ENCODE assay signal across 18 cellular contexts in the genomic region with DNA sequence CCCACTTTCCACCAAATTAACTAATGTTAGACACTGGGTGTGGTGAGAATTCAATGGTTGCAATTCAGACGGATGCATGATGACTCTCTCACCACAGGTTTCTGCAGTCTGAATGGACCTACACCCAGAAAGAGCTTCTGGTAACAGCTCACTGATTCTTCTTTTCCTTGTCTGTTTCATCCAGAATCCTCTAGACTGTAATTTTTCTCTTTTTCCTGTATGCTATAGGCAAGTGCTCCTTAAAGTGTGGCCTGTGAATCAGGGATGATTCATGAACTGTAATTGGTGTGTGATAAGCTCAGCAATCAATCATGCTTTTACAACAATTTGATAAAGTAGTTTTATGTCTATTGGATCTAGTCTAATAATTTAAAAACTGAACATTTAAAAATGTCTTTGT. TPM values are rescaled to one million over a fixed set of nuclear protein-coding genes. Genes with fewer than 3 reads are reported as not detected.
DNase-seq lines count a peak whose midpoint lies in the region; ATAC-seq and TF ChIP-seq lines count a peak whose summit lies in the region.
"Had no signal": no experiment of that assay in that cellular context is flagged by ENCODE, and none has a peak within 500 bp of the region (broad histone marks: within the 10 kb centered on the region; RNA-seq: fewer than 3 reads in every experiment).

No MANE protein-coding gene starts in this region.

- no peak overlapping the region for H3K9ac ChIP-seq in IMR-90 (ENCODE audit: low read depth, low read length)
- no peak overlapping the region for H3K9ac ChIP-seq in mesendoderm (ENCODE audit: low read length)
- no peak overlapping the region for H3K9ac ChIP-seq in Karpas-422 (ENCODE audit: low read length)
- H3K9ac ChIP-seq: KMS-11 had no signal

- H3K4me1 ChIP-seq in IMR-90 (ENCODE audit: control insufficient read depth, insufficient read depth, low read length): peaks cover 3% of the 10 kb centered on the region; the same call in 1 of the 2 replicates
- no peaks in the 10 kb centered on the region for H3K4me1 ChIP-seq in mesendoderm (ENCODE audit: control insufficient read depth, low read depth, low read length)
- H3K4me1 ChIP-seq in Karpas-422 (ENCODE audit: low read length): no peaks in the 10 kb centered on the region
- H3K4me1 ChIP-seq: BE2C had no signal

- DNase-seq in AG20443 (ENCODE audit: low spot score) (peak; percentile 48), IMR-90 (peak; percentile 62), brain microvascular endothelial cell (peak; percentile 37), mesendoderm (no peak), Karpas-422 (no peak)
- no peak for DNase-seq in stimulated activated CD8-positive, alpha-beta memory T cell treated with anti-CD3 and anti-CD28 coated beads, Interleukin-4, amount 100 ng/mL, for 48 hours
- no peak for DNase-seq in stimulated activated naive CD4-positive, alpha-beta T cell treated with Interleukin-2 at 50 U/mL for 16 hours (lab: John Stamatoyannopoulos, UW)
- DNase-seq: activated gamma-delta T cell treated with Interleukin-2 at 50 U/mL for 16 hours, BE2C, DND-41, NCI-H1930, NCI-H774, ovary, SHP77 treated with DMSO at 0.1 percent for 48 hours had no signal

- no peak overlapping the region for H4K91ac ChIP-seq in IMR-90 (ENCODE audit: insufficient read depth, low read depth, low read length)

- H3K9me1 ChIP-seq in IMR-90 (ENCODE audit: insufficient read depth, low read length): no peaks in the 10 kb centered on the region

- H3K4me3 ChIP-seq in IMR-90 (ENCODE audit: insufficient read depth, low read depth, low read length): no peak overlapping the region
- no peak overlapping the region for H3K4me3 ChIP-seq in brain microvascular endothelial cell (ENCODE audit: low read depth, low read length)
- no peak overlapping the region for H3K4me3 ChIP-seq in mesendoderm (ENCODE audit: low read length)
- no peak overlapping the region for H3K4me3 ChIP-seq in Karpas-422 (ENCODE audit: low read length)
- H3K4me3 ChIP-seq: ovary had no signal

- intact Hi-C loops in IMR-90 (cut with micrococcal nuclease): no loop called here

- H2BK15ac ChIP-seq in IMR-90 (ENCODE audit: low read depth, low read length) (no peak overlapping the region), mesendoderm (replicated peaks; ENCODE audit: low read depth) (no peak overlapping the region)

- H3K79me2 ChIP-seq in mesendoderm (ENCODE audit: control insufficient read depth, insufficient read depth, low read length): no peaks in the 10 kb centered on the region
- no peaks in the 10 kb centered on the region for H3K79me2 ChIP-seq in Karpas-422 (ENCODE audit: low read length)

- CTCF ChIA-PET in IMR-90 (lab: Yijun Ruan, JAX): interaction anchor here (0.8 to 1.3 kb wide), 2 partner anchors 18 to 36 kb away, joined by 3 to 4 read pairs; partner anchors contain the start of gene MMP10

- H3K4me2 ChIP-seq in IMR-90 (ENCODE audit: low read depth, low read length) (no peak overlapping the region; the same call in 1 of the 2 replicates), mesendoderm (ENCODE audit: low read length) (no peak overlapping the region), Karpas-422 (ENCODE audit: low read depth, low read length, poor library complexity, severe bottlenecking) (no peak overlapping the region)
- H3K4me2 ChIP-seq: KMS-11 had no signal

- H4K5ac ChIP-seq in IMR-90 (ENCODE audit: low read depth, low read length) (no peak overlapping the region), mesendoderm (ENCODE audit: low read length) (no peak overlapping the region)

- no TSS peak for BruUV-seq in IMR-90 (replicated peaks; lab: Mats Ljungman, UMichigan)

- H2BK20ac ChIP-seq in IMR-90 (ENCODE audit: low read depth, low read length): no peak overlapping the region; the same call in 1 of the 2 replicates

- POLR2A ChIA-PET in IMR-90 (lab: Charles Lee; ENCODE audit: unreplicated experiment): interaction anchor here (0.6 kb wide), 1 partner anchor 1185 kb away, joined by 3 read pairs; no protein-coding TSS in a partner anchor

- H3K18ac ChIP-seq in IMR-90 (ENCODE audit: low read depth, low read length): no peak overlapping the region
- no peak overlapping the region for H3K18ac ChIP-seq in mesendoderm (ENCODE audit: low read length)

- H3K23ac ChIP-seq in IMR-90 (ENCODE audit: low read depth, low read length): no peak overlapping the region
- H3K23ac ChIP-seq in mesendoderm (ENCODE audit: low read length): no peak overlapping the region

- H3K79me1 ChIP-seq in IMR-90 (ENCODE audit: low read depth in 1 of 2, low read length in 2 of 2) (no peaks in the 10 kb centered on the region), mesendoderm (ENCODE audit: low read length) (no peaks in the 10 kb centered on the region)

- no peak overlapping the region for H2AK9ac ChIP-seq in IMR-90 (replicated peaks; ENCODE audit: low read depth, low read length, poor library complexity)

- no peak overlapping the region for H4K8ac ChIP-seq in IMR-90 (ENCODE audit: low read depth in 2 of 2, low read length in 2 of 2)
- no peak overlapping the region for H4K8ac ChIP-seq in mesendoderm (ENCODE audit: low read depth, low read length)

- H4K20me1 ChIP-seq in IMR-90 (ENCODE audit: insufficient read depth, low read length) (no peaks in the 10 kb centered on the region), Karpas-422 (ENCODE audit: insufficient read depth, low read depth, low read length) (no peaks in the 10 kb centered on the region)

- H3K27ac ChIP-seq in IMR-90 (ENCODE audit: insufficient read depth, low read length): no peak overlapping the region
- peak overlapping the region; percentile 67 for H3K27ac ChIP-seq in brain microvascular endothelial cell
- no peak overlapping the region for H3K27ac ChIP-seq in mesendoderm (ENCODE audit: low read depth, low read length)
- no peak overlapping the region for H3K27ac ChIP-seq in Karpas-422 (ENCODE audit: low read length)
- H3K27ac ChIP-seq: KMS-11, ovary had no signal

- H3K36me3 ChIP-seq in IMR-90 (ENCODE audit: control insufficient read depth, insufficient read depth, low read length): no peaks in the 10 kb centered on the region
- H3K36me3 ChIP-seq in brain microvascular endothelial cell (replicated peaks): no peaks in the 10 kb centered on the region
- no peaks in the 10 kb centered on the region for H3K36me3 ChIP-seq in mesendoderm (ENCODE audit: control insufficient read depth, insufficient read depth, low read length)
- no peaks in the 10 kb centered on the region for H3K36me3 ChIP-seq in Karpas-422 (ENCODE audit: insufficient read depth, low read length)
- H3K36me3 ChIP-seq: BE2C, ovary had no signal

- no peak overlapping the region for H3K14ac ChIP-seq in IMR-90 (replicated peaks; ENCODE audit: low read depth, low read length)

- TF ChIP-seq POLR2A in IMR-90 (IDR thresholded peaks at IDR 0.05; ENCODE audit: low read depth, low read length): no peak

- WGBS in IMR-90 (ENCODE audit: extremely low coverage in 2 of 2, insufficient read length in 1 of 2), 2 experiments: no CpG with 5 or more reads among the region's 1 CpG
- no CpG with 5 or more reads among the region's 1 CpG for WGBS in mesendoderm (ENCODE audit: extremely low coverage, insufficient coverage, low lambda C conversion rate)

- H2BK5ac ChIP-seq in IMR-90 (ENCODE audit: low read depth, low read length, poor library complexity, severe bottlenecking): no peak overlapping the region
- H2BK5ac ChIP-seq in mesendoderm (ENCODE audit: low read length): no peak overlapping the region

- no peaks in the 10 kb centered on the region for H3K9me2 ChIP-seq in Karpas-422 (replicated peaks; ENCODE audit: insufficient read depth, low read length)

- no peak overlapping the region for H2AFZ ChIP-seq in IMR-90 (replicated peaks; ENCODE audit: low read length, poor library complexity)
- H2AFZ ChIP-seq in Karpas-422 (ENCODE audit: low read length): no peak overlapping the region

- H2AK5ac ChIP-seq in IMR-90 (ENCODE audit: low read depth, low read length): no peak overlapping the region
- H2AK5ac ChIP-seq in mesendoderm (ENCODE audit: low read length): no peak overlapping the region

- H3K9me3 ChIP-seq in IMR-90 (ENCODE audit: control insufficient read depth, insufficient read depth, low read length): no peaks in the 10 kb centered on the region
- no peaks in the 10 kb centered on the region for H3K9me3 ChIP-seq in Karpas-422 (ENCODE audit: low read length)
- H3K9me3 ChIP-seq: BE2C, ovary had no signal

- H3K56ac ChIP-seq in IMR-90 (ENCODE audit: extremely low read depth, insufficient read depth, low read length) (no peak overlapping the region), mesendoderm (ENCODE audit: low read length) (no peak overlapping the region)

- H2BK120ac ChIP-seq in IMR-90 (ENCODE audit: low read depth, low read length) (no peak overlapping the region), mesendoderm (ENCODE audit: low read depth, low read length) (peak overlapping the region; percentile 76)

- no peak for TF ChIP-seq RAD21 in IMR-90 (IDR thresholded peaks at IDR 0.05; ENCODE audit: low read length)

- no peak for TF ChIP-seq CTCF in IMR-90 (conservative IDR thresholded peaks at IDR 0.05; ENCODE audit: low read depth, low read length)
- TF ChIP-seq CTCF in brain microvascular endothelial cell (IDR thresholded peaks at IDR 0.05; ENCODE audit: low read depth, low read length, missing control alignments): no peak

- dilution Hi-C loops in IMR-90 (cut with HindIII; ENCODE audit: low sequenced_read_pairs, unreplicated experiment): no loop called here

- H3K4ac ChIP-seq in IMR-90 (ENCODE audit: low read depth, low read length): no peak overlapping the region
- H3K4ac ChIP-seq in mesendoderm (ENCODE audit: low read depth, low read length): no peak overlapping the region

- ATAC-seq in IMR-90 (ENCODE audit: low read depth): no peak
- ATAC-seq in HG02884 (IDR thresholded peaks at IDR 0.05; ENCODE audit: unreplicated experiment): no peak

- in situ Hi-C loops in IMR-90 (cut with MboI; ENCODE audit: low sequenced_read_pairs): no loop called here
- in situ Hi-C loops in brain microvascular endothelial cell (cut with HindIII; ENCODE audit: low pct_ligation_motif_present, low sequenced_read_pairs): no loop called here

- H3K27me3 ChIP-seq in IMR-90 (ENCODE audit: control insufficient read depth, insufficient read depth, low read length) (no peaks in the 10 kb centered on the region; the same call in 1 of the 2 replicates), brain microvascular endothelial cell (replicated peaks) (no peaks in the 10 kb centered on the region), mesendoderm (ENCODE audit: insufficient read depth, low read length, poor library complexity) (no peaks in the 10 kb centered on the region), Karpas-422 (ENCODE audit: low read length) (no peaks in the 10 kb centered on the region; the same call in 1 of the 2 replicates)
- H3K27me3 ChIP-seq: BE2C, ovary had no signal

RNA-seq across cellular contexts. Expression of gene MMP10, which starts 18.0 kb away (rescaled TPM):
- total RNA-seq in IMR-90 (2012; rRNA removed): not detected in 2 replicates
- polyA plus RNA-seq in IMR-90 (2012; rRNA removed): not detected in 2 replicates
- polyA plus RNA-seq in IMR-90 (2012; cell fraction: cytosol; rRNA removed): not detected in 2 replicates
- not detected in 2 replicates for polyA plus RNA-seq in IMR-90 (2012; cell fraction: nucleus; rRNA removed; ENCODE audit: low replicate concordance)
- 0.45 TPM for polyA plus RNA-seq in mesendoderm (2013, experiment 1 of 2)
- 0.36 TPM for polyA plus RNA-seq in mesendoderm (2013, experiment 2 of 2)
- total RNA-seq in Karpas-422 (2014; rRNA removed; shearing (Covaris generic); ENCODE audit: low replicate concordance): not detected in 2 replicates
- total RNA-seq: ureter had no signal

RNA-seq across cellular contexts. Expression of gene MMP1, which starts 35.5 kb away (rescaled TPM):
- 245 and 246 TPM in 2 replicates for total RNA-seq in IMR-90 (2012; rRNA removed)
- 155 and 166 TPM in 2 replicates for polyA plus RNA-seq in IMR-90 (2012; rRNA removed)
- 30.1 and 60.9 TPM in 2 replicates for polyA plus RNA-seq in IMR-90 (2012; cell fraction: cytosol; rRNA removed)
- polyA plus RNA-seq in IMR-90 (2012; cell fraction: nucleus; rRNA removed; ENCODE audit: low replicate concordance): 9.4 and 51.9 TPM in 2 replicates
- not detected for polyA plus RNA-seq in mesendoderm (2013, experiment 1 of 2)
- polyA plus RNA-seq in mesendoderm (2013, experiment 2 of 2): not detected
- total RNA-seq in Karpas-422 (2014; rRNA removed; shearing (Covaris generic); ENCODE audit: low replicate concordance): not detected in 2 replicates

RNA-seq across cellular contexts. Expression of gene MMP8, which starts 37.7 kb away (rescaled TPM):
- total RNA-seq in IMR-90 (2012; rRNA removed): under 0.01 and 0.18 TPM in 2 replicates
- 0.05 and 0.11 TPM in 2 replicates for polyA plus RNA-seq in IMR-90 (2012; rRNA removed)
- 0.02 TPM in 2 replicates for polyA plus RNA-seq in IMR-90 (2012; cell fraction: cytosol; rRNA removed)
- polyA plus RNA-seq in IMR-90 (2012; cell fraction: nucleus; rRNA removed; ENCODE audit: low replicate concordance): 0.15 TPM in 1 of 2 replicates, not detected in the other
- polyA plus RNA-seq in mesendoderm (2013, experiment 1 of 2): not detected
- not detected for polyA plus RNA-seq in mesendoderm (2013, experiment 2 of 2)
- not detected in 2 replicates for total RNA-seq in Karpas-422 (2014; rRNA removed; shearing (Covaris generic); ENCODE audit: low replicate concordance)
- total RNA-seq: epithelial cell of proximal tubule, ovary, ureter had no signal

RNA-seq across cellular contexts. Expression of gene MMP27, which starts 56.8 kb away (rescaled TPM):
- not detected in 2 replicates for total RNA-seq in IMR-90 (2012; rRNA removed)
- polyA plus RNA-seq in IMR-90 (2012; rRNA removed): not detected in 2 replicates
- polyA plus RNA-seq in IMR-90 (2012; cell fraction: cytosol; rRNA removed): not detected in 2 replicates
- not detected in 2 replicates for polyA plus RNA-seq in IMR-90 (2012; cell fraction: nucleus; rRNA removed; ENCODE audit: low replicate concordance)
- polyA plus RNA-seq in mesendoderm (2013, experiment 1 of 2): not detected
- not detected for polyA plus RNA-seq in mesendoderm (2013, experiment 2 of 2)
- not detected in 2 replicates for total RNA-seq in Karpas-422 (2014; rRNA removed; shearing (Covaris generic); ENCODE audit: low replicate concordance)
- total RNA-seq: epithelial cell of proximal tubule, ovary, ureter had no signal

Comparison
In these comparisons a context has a peak if more than half of its experiments do, and no peak if none do; other contexts are left out.
1. DNase-seq: peak in AG20443 (single experiment), IMR-90 (single experiment) and brain microvascular endothelial cell (single experiment); none in mesendoderm (single experiment), stimulated activated CD8-positive, alpha-beta memory T cell treated with anti-CD3 and anti-CD28 coated beads, Interleukin-4, amount 100 ng/mL, for 48 hours (single experiment), Karpas-422 (single experiment) and stimulated activated naive CD4-positive, alpha-beta T cell treated with Interleukin-2 at 50 U/mL for 16 hours (single experiment).
2. RNA of gene MMP1, which starts 35.5 kb away (total RNA-seq): 245 to 246 TPM in IMR-90; not detected in Karpas-422; every median in the first group is over 100 times any median in the second.